20 cellular contexts compared by ENCODE assay signal in the genomic region with DNA sequence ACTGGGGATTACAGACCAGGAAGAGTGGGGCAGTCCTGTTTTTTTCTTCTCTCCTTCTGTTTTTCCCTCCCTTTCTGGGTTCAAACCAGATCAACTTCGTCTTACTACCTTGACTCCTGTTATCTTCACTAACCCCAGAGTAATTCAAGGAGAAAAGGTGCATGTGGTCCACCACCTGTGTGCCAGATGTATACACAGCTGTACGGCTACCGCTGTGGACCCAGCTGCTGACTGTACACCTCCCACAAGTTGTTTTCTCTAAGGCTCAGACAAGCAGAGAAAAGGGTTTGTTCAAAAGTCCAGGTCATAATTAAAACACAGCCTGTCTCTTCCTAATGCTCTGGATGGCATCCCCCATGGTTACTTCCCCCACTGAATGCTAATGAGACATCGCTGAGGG.
"Had no signal": no experiment of that assay in that cellular context is flagged by ENCODE, and none has a peak within 500 bp of the region (broad histone marks: within the 10 kb centered on the region; RNA-seq: fewer than 3 reads in every experiment).

No MANE protein-coding gene starts in this region.

- H3K27ac Mint-ChIP-seq: stimulated activated naive CD8-positive, alpha-beta T cell treated with anti-CD3 and anti-CD28 coated beads, Interleukin-15, amount 100 ng/mL, for 72 hours had no signal

- DNase-seq: activated CD4-positive, alpha-beta T cell treated with anti-CD3 and anti-CD28 coated beads, Interleukin-2, amount 50 U/mL, for 1 hour; activated CD4-positive, CD25-positive, alpha-beta regulatory T cell treated with anti-CD3 and anti-CD28 coated beads, Interleukin-2, amount 50 U/mL, for 72 hours; activated CD8-positive, alpha-beta memory T cell treated with anti-CD3 and anti-CD28 coated beads, Interleukin-2, amount 50 U/mL, for 4 hours; activated effector memory CD4-positive, alpha-beta T cell treated with Interleukin-2 at 50 U/mL for 16 hours; activated naive CD4-positive, alpha-beta T cell treated with anti-CD3 and anti-CD28 coated beads, Interleukin-2, amount 50 U/mL, for 16 hours; activated T-cell treated with anti-CD3 and anti-CD28 coated beads, Interleukin-2, amount 50 U/mL, for 4 hours; aorta; brain microvascular endothelial cell; central memory CD4-positive, alpha-beta T cell; dorsolateral prefrontal cortex; foreskin fibroblast; hippocampal formation; islet precursor cell; left colon; psoas muscle; right cardiac atrium; stimulated activated naive CD8-positive, alpha-beta T cell treated with anti-CD3 and anti-CD28 coated beads, Interleukin-15, amount 100 ng/mL, for 72 hours; upper lobe of left lung had no signal

- ATAC-seq: activated T-cell treated with anti-CD3 and anti-CD28 coated beads, Interleukin-2, amount 50 U/mL, for 4 hours; left colon; psoas muscle; right cardiac atrium; stimulated activated naive CD8-positive, alpha-beta T cell treated with anti-CD3 and anti-CD28 coated beads, Interleukin-15, amount 100 ng/mL, for 72 hours had no signal

- H3K27me3 ChIP-seq: brain microvascular endothelial cell, upper lobe of left lung had no signal

- H3K4me1 Mint-ChIP-seq: neural crest cell; stimulated activated naive CD8-positive, alpha-beta T cell treated with anti-CD3 and anti-CD28 coated beads, Interleukin-15, amount 100 ng/mL, for 72 hours had no signal

- H3K9me3 Mint-ChIP-seq: activated T-cell treated with anti-CD3 and anti-CD28 coated beads, Interleukin-2, amount 50 U/mL, for 4 hours; stimulated activated naive CD8-positive, alpha-beta T cell treated with anti-CD3 and anti-CD28 coated beads, Interleukin-15, amount 100 ng/mL, for 72 hours had no signal

- H3K9me3 ChIP-seq: psoas muscle, upper lobe of left lung had no signal

- H3K4me3 Mint-ChIP-seq: activated T-cell treated with anti-CD3 and anti-CD28 coated beads, Interleukin-2, amount 50 U/mL, for 4 hours; neural crest cell; stimulated activated naive CD8-positive, alpha-beta T cell treated with anti-CD3 and anti-CD28 coated beads, Interleukin-15, amount 100 ng/mL, for 72 hours had no signal

- H3K4me3 ChIP-seq: dorsolateral prefrontal cortex, psoas muscle, skin epidermis, upper lobe of left lung had no signal

- H3K27ac ChIP-seq: brain microvascular endothelial cell, dorsolateral prefrontal cortex, psoas muscle, skin epidermis, upper lobe of left lung had no signal

- H3K36me3 ChIP-seq: brain microvascular endothelial cell, upper lobe of left lung had no signal
